25 cellular contexts compared by ENCODE assay signal in the genomic region with DNA sequence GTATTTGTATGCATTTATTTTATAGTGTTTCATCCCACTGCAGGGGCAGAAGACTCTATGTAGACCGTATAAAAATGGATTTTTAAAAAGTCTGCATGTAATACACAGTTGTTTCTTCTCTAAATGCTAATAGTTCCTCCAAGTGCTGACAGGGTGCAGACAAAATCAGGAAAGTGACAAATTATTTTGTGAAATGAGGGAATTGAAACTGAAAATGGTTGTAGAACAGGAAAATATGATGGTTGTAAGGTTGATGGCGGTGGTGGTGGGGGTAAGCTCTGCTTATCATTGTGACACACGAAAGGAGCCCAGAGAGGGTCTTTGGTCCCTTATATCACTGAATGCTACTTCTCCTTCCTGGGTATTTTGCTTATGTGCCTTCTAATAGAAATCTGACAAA. TPM values are rescaled to one million over a fixed set of nuclear protein-coding genes. Genes with fewer than 3 reads are reported as not detected.
"Had no signal": no experiment of that assay in that cellular context is flagged by ENCODE, and none has a peak within 500 bp of the region (broad histone marks: within the 10 kb centered on the region; RNA-seq: fewer than 3 reads in every experiment).

No MANE protein-coding gene starts in this region.

- H3K4me1 ChIP-seq: parathyroid adenoma had no signal

- ATAC-seq: activated CD4-positive, alpha-beta T cell treated with anti-CD3 and anti-CD28 coated beads for 36 hours; heart right ventricle; left cardiac atrium; right cardiac atrium; upper lobe of right lung had no signal

- H3K9me3 Mint-ChIP-seq: activated B cell treated with CpG ODN at 0.5 μM for 24 hours; activated T-helper 1 cell treated with anti-CD3 and anti-CD28 coated beads, Interleukin-12 subunit alpha, Interleukin-12 subunit beta, Interleukin-2, Interleukin-4 antibody, amounts not matched to agents 30 ng/mL and 10 ng/mL and 1 ng/mL, durations not matched to agents 14 hours and 24 hours and 36 hours; memory B cell; stimulated activated naive CD8-positive, alpha-beta T cell treated with anti-CD3 and anti-CD28 coated beads, Interleukin-15, Interleukin-2, amounts not matched to agents 100 ng/mL and 50 ng/mL, for 24 hours had no signal

- H3K27me3 Mint-ChIP-seq: activated B cell treated with CpG ODN at 0.5 μM for 24 hours, memory B cell had no signal

- H3K27me3 ChIP-seq: thyroid gland, upper lobe of right lung had no signal

- H3K4me3 ChIP-seq: thyroid gland, upper lobe of right lung had no signal

- H3K36me3 ChIP-seq: heart right ventricle, thyroid gland, upper lobe of right lung had no signal

- DNase-seq: activated B cell treated with CpG ODN at 0.5 μM for 24 hours; activated CD4-positive, alpha-beta T cell treated with anti-CD3 and anti-CD28 coated beads for 36 hours; activated CD4-positive, alpha-beta T cell treated with anti-CD3 and anti-CD28 coated beads, Interleukin-2, amount 50 U/mL, for 48 hours; activated gamma-delta T cell; activated naive CD4-positive, alpha-beta T cell treated with anti-CD3 and anti-CD28 coated beads, Interleukin-2, amount 50 U/mL, for 16 hours; activated T-cell treated with anti-CD3 and anti-CD28 coated beads for 4 hours; aorta; effector CD4-positive, alpha-beta T cell; heart right ventricle; islet precursor cell; left cardiac atrium; nucleus accumbens; right cardiac atrium; stimulated activated CD4-positive, alpha-beta T cell treated with anti-CD3 and anti-CD28 coated beads, Interleukin-12 subunit alpha, Interleukin-12 subunit beta, amount 100 ng/mL, for 4 hours; stimulated activated CD4-positive, alpha-beta T cell treated with anti-CD3 and anti-CD28 coated beads, Interleukin-4, amount 100 ng/mL, for 4 hours; substantia nigra; T1000; thyroid gland; upper lobe of right lung had no signal

- H3K27ac Mint-ChIP-seq: activated B cell treated with CpG ODN at 0.5 μM for 24 hours; activated CD4-positive, alpha-beta T cell treated with anti-CD3 and anti-CD28 coated beads for 36 hours; activated T-helper 1 cell treated with anti-CD3 and anti-CD28 coated beads, Interleukin-12 subunit alpha, Interleukin-12 subunit beta, Interleukin-2, Interleukin-4 antibody, amounts not matched to agents 30 ng/mL and 10 ng/mL and 1 ng/mL, durations not matched to agents 14 hours and 24 hours and 36 hours; brain; memory B cell; stimulated activated naive CD8-positive, alpha-beta T cell treated with anti-CD3 and anti-CD28 coated beads, Interleukin-15, Interleukin-2, amounts not matched to agents 100 ng/mL and 50 ng/mL, for 24 hours had no signal

- H3K9ac ChIP-seq: parathyroid adenoma had no signal

- H3K27ac ChIP-seq: parathyroid adenoma, thyroid gland, upper lobe of right lung had no signal

- H3K36me3 Mint-ChIP-seq: brain, memory B cell had no signal

- H3K4me3 Mint-ChIP-seq: activated B cell treated with CpG ODN at 0.5 μM for 24 hours; activated CD4-positive, alpha-beta T cell treated with anti-CD3 and anti-CD28 coated beads for 36 hours; activated T-helper 1 cell treated with anti-CD3 and anti-CD28 coated beads, Interleukin-12 subunit alpha, Interleukin-12 subunit beta, Interleukin-2, Interleukin-4 antibody, amounts not matched to agents 30 ng/mL and 10 ng/mL and 1 ng/mL, durations not matched to agents 14 hours and 24 hours and 36 hours; brain; memory B cell; stimulated activated naive CD8-positive, alpha-beta T cell treated with anti-CD3 and anti-CD28 coated beads, Interleukin-15, Interleukin-2, amounts not matched to agents 100 ng/mL and 50 ng/mL, for 24 hours had no signal

- H2AFZ ChIP-seq: parathyroid adenoma had no signal

- H3K9me3 ChIP-seq: heart right ventricle, thyroid gland, upper lobe of right lung had no signal

- H3K79me2 ChIP-seq: parathyroid adenoma had no signal

RNA-seq across cellular contexts. Expression of a gene that starts 4.3 kb away (rescaled TPM):
- polyA plus RNA-seq: neural cell had no signal
